ENCODE assay signal across 21 cellular contexts in the genomic region with DNA sequence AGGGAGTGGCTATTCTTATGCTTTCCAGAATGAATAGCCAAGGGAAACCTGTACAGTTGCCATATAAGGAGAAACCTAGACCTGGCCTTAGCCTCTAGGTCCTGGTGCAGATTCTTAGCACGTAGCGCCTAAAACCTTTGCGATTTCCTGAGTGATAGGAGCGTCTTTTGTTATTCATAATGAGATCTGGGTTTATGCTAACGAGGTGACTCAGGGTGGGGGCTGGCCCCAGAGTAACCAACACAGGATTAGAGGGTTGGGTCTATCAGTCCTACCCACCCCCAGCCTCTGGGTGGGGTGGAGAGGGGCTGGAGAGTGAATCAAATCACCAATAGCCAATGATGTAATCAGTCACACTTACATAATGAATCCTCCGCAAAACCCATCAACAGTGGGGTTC.
DNase-seq lines count a peak whose midpoint lies in the region.
"Had no signal": no experiment of that assay in that cellular context is flagged by ENCODE, and none has a peak within 500 bp of the region (broad histone marks: within the 10 kb centered on the region; RNA-seq: fewer than 3 reads in every experiment).

No MANE protein-coding gene starts in this region.

- no peak overlapping the region for H2AK5ac ChIP-seq in mesendoderm (ENCODE audit: low read length)

- no peaks in the 10 kb centered on the region for H3K79me1 ChIP-seq in mesendoderm (ENCODE audit: low read length)

- no peak overlapping the region for H3K4me3 Mint-ChIP-seq in activated CD4-positive, alpha-beta T cell treated with anti-CD3 and anti-CD28 coated beads, Interleukin-2, amount 10 ng/mL, durations not matched to agents 7 days and 5 days
- no peak overlapping the region for H3K4me3 Mint-ChIP-seq in activated CD4-positive, alpha-beta T cell treated with anti-CD3 and anti-CD28 coated beads, Interleukin-2, amount 10 ng/mL, durations not matched to agents 24 days and 14 days
- H3K4me3 Mint-ChIP-seq in activated CD4-positive, alpha-beta memory T cell treated with anti-CD3 and anti-CD28 coated beads, Interleukin-2, amount 10 ng/mL, durations not matched to agents 7 days and 5 days, result no peak overlapping the region
- H3K4me3 Mint-ChIP-seq: activated T-helper 1 cell treated with anti-CD3 and anti-CD28 coated beads, Interleukin-12 subunit alpha, Interleukin-12 subunit beta, Interleukin-2, Interleukin-4 antibody, amounts not matched to agents 30 ng/mL and 10 ng/mL and 1 ng/mL, durations not matched to agents 14 hours and 24 hours and 36 hours; CD14-positive monocyte; nephron; T-helper 2 cell treated with Interferon-gamma antibody and Interleukin-4, amounts not matched to agents 5 μg/mL and 100 μg/mL, for 36 hours had no signal

- intact Hi-C loops in activated CD4-positive, alpha-beta T cell treated with anti-CD3 and anti-CD28 coated beads, Interleukin-2, amount 10 ng/mL, durations not matched to agents 24 days and 14 days (cut with micrococcal nuclease), result no loop called here

- WGBS in mesendoderm (ENCODE audit: extremely low coverage, insufficient coverage, low lambda C conversion rate), result no CpG with 5 or more reads among the region's 6 CpGs

- no peak overlapping the region for H3K27ac ChIP-seq in mesendoderm (ENCODE audit: low read depth, low read length)
- H3K27ac ChIP-seq: A549, spleen, tibial artery had no signal

- H3K4me3 ChIP-seq in mesendoderm (ENCODE audit: low read length), result no peak overlapping the region
- H3K4me3 ChIP-seq: A549, spleen, tibial artery had no signal

- H3K23ac ChIP-seq in mesendoderm (ENCODE audit: low read length), result no peak overlapping the region

- peak overlapping the region; percentile 67 for H3K56ac ChIP-seq in mesendoderm (ENCODE audit: low read length)

- no peaks in the 10 kb centered on the region for H3K36me3 ChIP-seq in mesendoderm (ENCODE audit: control insufficient read depth, insufficient read depth, low read length)
- H3K36me3 ChIP-seq: tibial artery had no signal

- no peak overlapping the region for H4K5ac ChIP-seq in mesendoderm (ENCODE audit: low read length)

- H2BK120ac ChIP-seq in mesendoderm (ENCODE audit: low read depth, low read length), result no peak overlapping the region

- no peaks in the 10 kb centered on the region for H3K27me3 ChIP-seq in mesendoderm (ENCODE audit: insufficient read depth, low read length, poor library complexity)
- H3K27me3 ChIP-seq: spleen, tibial artery had no signal

- H3K18ac ChIP-seq in mesendoderm (ENCODE audit: low read length), result no peak overlapping the region

- no peak overlapping the region for H3K4me2 ChIP-seq in mesendoderm (ENCODE audit: low read length)
- H3K4me2 ChIP-seq: A549 had no signal

- H2BK15ac ChIP-seq in mesendoderm (replicated peaks; ENCODE audit: low read depth), result no peak overlapping the region

- no peak overlapping the region for H4K8ac ChIP-seq in mesendoderm (ENCODE audit: low read depth, low read length)

- no peaks in the 10 kb centered on the region for H3K79me2 ChIP-seq in mesendoderm (ENCODE audit: control insufficient read depth, insufficient read depth, low read length)

- H3K27me3 Mint-ChIP-seq in activated CD4-positive, alpha-beta T cell treated with anti-CD3 and anti-CD28 coated beads, Interleukin-2, amount 10 ng/mL, durations not matched to agents 7 days and 5 days, result no peaks in the 10 kb centered on the region
- no peaks in the 10 kb centered on the region for H3K27me3 Mint-ChIP-seq in activated CD4-positive, alpha-beta T cell treated with anti-CD3 and anti-CD28 coated beads, Interleukin-2, amount 10 ng/mL, durations not matched to agents 24 days and 14 days
- no peaks in the 10 kb centered on the region for H3K27me3 Mint-ChIP-seq in activated CD4-positive, alpha-beta memory T cell treated with anti-CD3 and anti-CD28 coated beads, Interleukin-2, amount 10 ng/mL, durations not matched to agents 7 days and 5 days

- CTCF ChIA-PET in activated CD4-positive, alpha-beta T cell treated with anti-CD3 and anti-CD28 coated beads, Interleukin-2, amount 10 ng/mL, durations not matched to agents 7 days and 5 days (lab: Charles Lee), result no interaction called here
- CTCF ChIA-PET in activated CD4-positive, alpha-beta memory T cell treated with anti-CD3 and anti-CD28 coated beads, Interleukin-2, amount 10 ng/mL, durations not matched to agents 7 days and 5 days (lab: Charles Lee), result no interaction called here

- H3K4me1 ChIP-seq in mesendoderm (ENCODE audit: control insufficient read depth, low read depth, low read length), result peaks cover 8% of the 10 kb centered on the region
- H3K4me1 ChIP-seq: A549, spleen, tibial artery had no signal

- H3K27ac Mint-ChIP-seq in activated CD4-positive, alpha-beta T cell treated with anti-CD3 and anti-CD28 coated beads, Interleukin-2, amount 10 ng/mL, durations not matched to agents 7 days and 5 days, result no peak overlapping the region
- no peak overlapping the region for H3K27ac Mint-ChIP-seq in activated CD4-positive, alpha-beta T cell treated with anti-CD3 and anti-CD28 coated beads, Interleukin-2, amount 10 ng/mL, durations not matched to agents 24 days and 14 days
- H3K27ac Mint-ChIP-seq in activated CD4-positive, alpha-beta memory T cell treated with anti-CD3 and anti-CD28 coated beads, Interleukin-2, amount 10 ng/mL, durations not matched to agents 7 days and 5 days, result peak overlapping the region; percentile 21
- H3K27ac Mint-ChIP-seq: activated T-helper 1 cell treated with anti-CD3 and anti-CD28 coated beads, Interleukin-12 subunit alpha, Interleukin-12 subunit beta, Interleukin-2, Interleukin-4 antibody, amounts not matched to agents 30 ng/mL and 10 ng/mL and 1 ng/mL, durations not matched to agents 14 hours and 24 hours and 36 hours; CD14-positive monocyte; nephron had no signal

- peak overlapping the region; percentile 16 for H3K4ac ChIP-seq in mesendoderm (ENCODE audit: low read depth, low read length)

- POLR2A ChIA-PET in activated CD4-positive, alpha-beta T cell treated with anti-CD3 and anti-CD28 coated beads, Interleukin-2, amount 10 ng/mL, durations not matched to agents 7 days and 5 days (lab: Charles Lee), result no interaction called here
- POLR2A ChIA-PET in activated CD4-positive, alpha-beta memory T cell treated with anti-CD3 and anti-CD28 coated beads, Interleukin-2, amount 10 ng/mL, durations not matched to agents 7 days and 5 days (lab: Charles Lee), result no interaction called here

- DNase-seq in activated CD4-positive, alpha-beta T cell treated with anti-CD3 and anti-CD28 coated beads, Interleukin-2, amount 10 ng/mL, durations not matched to agents 7 days and 5 days, result peak; percentile 9
- DNase-seq in activated CD4-positive, alpha-beta T cell treated with anti-CD3 and anti-CD28 coated beads, Interleukin-2, amount 10 ng/mL, durations not matched to agents 24 days and 14 days, result no peak
- DNase-seq in ELF-1 (ENCODE audit: low read depth, low spot score) (peak; percentile 87), mesendoderm (peak; percentile 92), cortex of kidney (lab: John Stamatoyannopoulos, UW) (no peak), DMS79 (lab: John Stamatoyannopoulos, UW) (no peak), islet precursor cell (no peak)
- peak; percentile 21 for DNase-seq in activated CD4-positive, alpha-beta memory T cell treated with anti-CD3 and anti-CD28 coated beads, Interleukin-2, amount 10 ng/mL, durations not matched to agents 7 days and 5 days
- DNase-seq: amygdala; effector memory CD4-positive, alpha-beta T cell; kidney glomerular epithelial cell; mesenchymal stem cell; NCI-H1048; NCI-H526; tibial artery had no signal

- H3K4me1 Mint-ChIP-seq in activated CD4-positive, alpha-beta T cell treated with anti-CD3 and anti-CD28 coated beads, Interleukin-2, amount 10 ng/mL, durations not matched to agents 7 days and 5 days, result peaks cover 8% of the 10 kb centered on the region
- H3K4me1 Mint-ChIP-seq in activated CD4-positive, alpha-beta T cell treated with anti-CD3 and anti-CD28 coated beads, Interleukin-2, amount 10 ng/mL, durations not matched to agents 24 days and 14 days, result peaks cover 4% of the 10 kb centered on the region
- H3K4me1 Mint-ChIP-seq in activated CD4-positive, alpha-beta memory T cell treated with anti-CD3 and anti-CD28 coated beads, Interleukin-2, amount 10 ng/mL, durations not matched to agents 7 days and 5 days, result peaks cover 12% of the 10 kb centered on the region
- H3K4me1 Mint-ChIP-seq: CD14-positive monocyte had no signal

- H3K9me3 Mint-ChIP-seq in activated CD4-positive, alpha-beta T cell treated with anti-CD3 and anti-CD28 coated beads, Interleukin-2, amount 10 ng/mL, durations not matched to agents 7 days and 5 days, result no peaks in the 10 kb centered on the region
- H3K9me3 Mint-ChIP-seq in activated CD4-positive, alpha-beta T cell treated with anti-CD3 and anti-CD28 coated beads, Interleukin-2, amount 10 ng/mL, durations not matched to agents 24 days and 14 days, result no peaks in the 10 kb centered on the region
- no peaks in the 10 kb centered on the region for H3K9me3 Mint-ChIP-seq in activated CD4-positive, alpha-beta memory T cell treated with anti-CD3 and anti-CD28 coated beads, Interleukin-2, amount 10 ng/mL, durations not matched to agents 7 days and 5 days
- H3K9me3 Mint-ChIP-seq: activated T-helper 1 cell treated with anti-CD3 and anti-CD28 coated beads, Interleukin-12 subunit alpha, Interleukin-12 subunit beta, Interleukin-2, Interleukin-4 antibody, amounts not matched to agents 30 ng/mL and 10 ng/mL and 1 ng/mL, durations not matched to agents 14 hours and 24 hours and 36 hours; nephron; T-helper 2 cell treated with Interferon-gamma antibody and Interleukin-4, amounts not matched to agents 5 μg/mL and 100 μg/mL, for 36 hours had no signal

- no peak overlapping the region for H2BK5ac ChIP-seq in mesendoderm (ENCODE audit: low read length)

- no peaks in the 10 kb centered on the region for H3K36me3 Mint-ChIP-seq in activated CD4-positive, alpha-beta T cell treated with anti-CD3 and anti-CD28 coated beads, Interleukin-2, amount 10 ng/mL, durations not matched to agents 7 days and 5 days (ENCODE audit: low read depth)
- H3K36me3 Mint-ChIP-seq in activated CD4-positive, alpha-beta T cell treated with anti-CD3 and anti-CD28 coated beads, Interleukin-2, amount 10 ng/mL, durations not matched to agents 24 days and 14 days (ENCODE audit: low read depth), result peaks cover 5% of the 10 kb centered on the region
- peaks cover 7% of the 10 kb centered on the region for H3K36me3 Mint-ChIP-seq in activated CD4-positive, alpha-beta memory T cell treated with anti-CD3 and anti-CD28 coated beads, Interleukin-2, amount 10 ng/mL, durations not matched to agents 7 days and 5 days (ENCODE audit: low read depth)

- no peak overlapping the region for H3K9ac ChIP-seq in mesendoderm (ENCODE audit: low read length)

Comparison
In these comparisons a context has a peak if more than half of its experiments do, and no peak if none do; other contexts are left out.
1. DNase-seq: peak in activated CD4-positive, alpha-beta T cell treated with anti-CD3 and anti-CD28 coated beads, Interleukin-2, amount 10 ng/mL, durations not matched to agents 7 days and 5 days (single experiment), ELF-1 (single experiment), activated CD4-positive, alpha-beta memory T cell treated with anti-CD3 and anti-CD28 coated beads, Interleukin-2, amount 10 ng/mL, durations not matched to agents 7 days and 5 days (single experiment) and mesendoderm (single experiment); none in activated CD4-positive, alpha-beta T cell treated with anti-CD3 and anti-CD28 coated beads, Interleukin-2, amount 10 ng/mL, durations not matched to agents 24 days and 14 days (single experiment), cortex of kidney (single experiment), DMS79 (single experiment) and islet precursor cell (single experiment).